1 cellular context compared by ENCODE assay signal in the genomic region with DNA sequence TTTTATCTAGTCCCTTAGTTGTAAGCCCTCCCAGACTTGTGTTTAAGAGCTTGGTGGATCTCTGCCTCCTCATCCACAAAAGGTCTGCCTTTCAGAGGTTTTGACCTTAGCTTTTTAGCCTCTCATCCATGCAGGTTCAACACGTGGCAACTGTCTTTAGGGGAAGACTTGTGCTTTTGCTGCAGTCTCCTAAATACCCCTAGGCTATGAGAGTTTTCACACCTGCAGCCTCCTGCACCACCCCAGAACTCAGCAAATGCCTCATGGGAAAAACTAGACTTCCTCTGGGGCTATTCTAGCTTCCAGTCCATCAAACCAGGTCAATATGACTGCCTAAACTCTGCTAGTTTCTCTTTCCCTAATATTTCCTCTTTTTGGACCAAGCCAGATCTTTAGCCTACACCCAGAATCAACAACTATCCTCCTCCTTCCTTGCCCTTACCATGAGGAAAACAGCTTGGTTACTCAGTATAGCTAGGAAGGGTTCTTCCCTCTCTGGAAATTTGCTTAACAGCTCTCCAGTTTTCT.
TF ChIP-seq lines count a peak whose summit lies in the region.

No MANE protein-coding gene starts in this region.

TF ChIP-seq in IMR-90, 13 proteins besides CTCF, POLR2A, EP300 and RAD21 (continued from another document):
- TF ChIP-seq, protein P1, sequence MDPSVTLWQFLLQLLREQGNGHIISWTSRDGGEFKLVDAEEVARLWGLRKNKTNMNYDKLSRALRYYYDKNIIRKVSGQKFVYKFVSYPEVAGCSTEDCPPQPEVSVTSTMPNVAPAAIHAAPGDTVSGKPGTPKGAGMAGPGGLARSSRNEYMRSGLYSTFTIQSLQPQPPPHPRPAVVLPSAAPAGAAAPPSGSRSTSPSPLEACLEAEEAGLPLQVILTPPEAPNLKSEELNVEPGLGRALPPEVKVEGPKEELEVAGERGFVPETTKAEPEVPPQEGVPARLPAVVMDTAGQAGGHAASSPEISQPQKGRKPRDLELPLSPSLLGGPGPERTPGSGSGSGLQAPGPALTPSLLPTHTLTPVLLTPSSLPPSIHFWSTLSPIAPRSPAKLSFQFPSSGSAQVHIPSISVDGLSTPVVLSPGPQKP (IDR thresholded peaks at IDR 0.05; ENCODE audit: borderline replicate concordance, low read depth, low read length): no peak
- TF ChIP-seq NFE2L2 (IDR thresholded peaks at IDR 0.05; ENCODE audit: low read depth, low read length) (no peak), MXI1 (IDR thresholded peaks at IDR 0.05; ENCODE audit: borderline replicate concordance, low read depth, low read length) (no peak), MAFK (IDR thresholded peaks at IDR 0.05; ENCODE audit: low read depth, low read length) (no peak)
